In genomic region chr11:122732342-122733300, GRCh38 we compare ENCODE assay signal across 15 cellular contexts.
DNase-seq lines count a peak whose midpoint lies in the region; TF ChIP-seq lines count a peak whose summit lies in the region.
"Had no signal": no experiment of that assay in that cellular context is flagged by ENCODE, and none has a peak within 500 bp of the region (broad histone marks: within the 10 kb centered on the region; RNA-seq: fewer than 3 reads in every experiment).

No MANE protein-coding gene starts in this region.

- H2AK5ac ChIP-seq in trophoblast cell (ENCODE audit: low read length): peak overlapping the region; percentile 72

- no peaks in the 10 kb centered on the region for H3K9me3 Mint-ChIP-seq in Caco-2 (ENCODE audit: unreplicated experiment)
- H3K9me3 Mint-ChIP-seq in mesothelial cell of epicardium: no peaks in the 10 kb centered on the region

- peak overlapping the region; percentile 92 for H2BK12ac ChIP-seq in trophoblast cell (ENCODE audit: low read length)

- intact Hi-C loops in Caco-2 (cut with micrococcal nuclease; ENCODE audit: unreplicated experiment): loop anchor here (1.0 to 5.0 kb wide), 4 partner anchors 26 to 90 kb away; partner anchors contain the start of gene UBASH3B

- H3K4me1 Mint-ChIP-seq in Caco-2 (ENCODE audit: low read depth, unreplicated experiment) (peaks cover 36% of the 10 kb centered on the region), mesothelial cell of epicardium (peaks cover 19% of the 10 kb centered on the region)

- H3K4me1 ChIP-seq in Caco-2 (peaks cover 39% of the 10 kb centered on the region), hepatocyte (ENCODE audit: insufficient read depth) (peaks cover 19% of the 10 kb centered on the region), trophoblast cell (ENCODE audit: control insufficient read depth in 1 of 2, insufficient read depth in 2 of 2, low read length in 2 of 2) (peaks cover 20 to 25% of the 10 kb centered on the region in 2 experiments)
- H3K4me1 ChIP-seq: ascending aorta, uterus had no signal

- H3K27ac ChIP-seq in hepatocyte (peak overlapping the region; percentile 34), trophoblast cell (ENCODE audit: low read depth, low read length) (peak overlapping the region; percentile 98)
- H3K27ac ChIP-seq: ascending aorta, uterus had no signal

- H3K27me3 Mint-ChIP-seq in Caco-2 (ENCODE audit: insufficient read depth, unreplicated experiment) (no peaks in the 10 kb centered on the region), mesothelial cell of epicardium (ENCODE audit: low read depth) (no peaks in the 10 kb centered on the region)

- H3K14ac ChIP-seq in trophoblast cell (ENCODE audit: low read length): peak overlapping the region; percentile 89

- H3K79me2 ChIP-seq in hepatocyte (no peaks in the 10 kb centered on the region), trophoblast cell (ENCODE audit: control insufficient read depth, insufficient read depth, low read length, poor library complexity) (peaks cover 2% of the 10 kb centered on the region)

- no peak overlapping the region for H3K23ac ChIP-seq in trophoblast cell (ENCODE audit: low read length)

- H3K4ac ChIP-seq in trophoblast cell (ENCODE audit: low read depth, low read length): peak overlapping the region; percentile 84

- H3K36me3 ChIP-seq in Caco-2 (ENCODE audit: control insufficient read depth, insufficient read depth, low read length) (no peaks in the 10 kb centered on the region), hepatocyte (replicated peaks; ENCODE audit: insufficient read depth, low read depth) (no peaks in the 10 kb centered on the region), trophoblast cell (ENCODE audit: control insufficient read depth in 1 of 2, insufficient read depth in 2 of 2, low read length in 2 of 2) (peaks cover 4 to 5% of the 10 kb centered on the region in 2 experiments)
- H3K36me3 ChIP-seq: ascending aorta, uterus had no signal

- H3K36me3 Mint-ChIP-seq in Caco-2 (ENCODE audit: insufficient read depth, unreplicated experiment): no peaks in the 10 kb centered on the region
- no peaks in the 10 kb centered on the region for H3K36me3 Mint-ChIP-seq in mesothelial cell of epicardium

- peak overlapping the region; percentile 80 for H4K91ac ChIP-seq in trophoblast cell (ENCODE audit: low read depth, low read length)

- H3K4me3 ChIP-seq in Caco-2 (ENCODE audit: low read depth, low read length): no peak overlapping the region
- no peak overlapping the region for H3K4me3 ChIP-seq in hepatocyte
- no peak overlapping the region for H3K4me3 ChIP-seq in trophoblast cell (ENCODE audit: low read depth, low read length)
- H3K4me3 ChIP-seq: ascending aorta, GM12878, uterus had no signal

- H3K79me1 ChIP-seq in trophoblast cell (ENCODE audit: low read length): peaks cover 20% of the 10 kb centered on the region

- no peaks in the 10 kb centered on the region for H3K27me3 ChIP-seq in Caco-2 (replicated peaks; ENCODE audit: control insufficient read depth, insufficient read depth, low read length)
- H3K27me3 ChIP-seq in hepatocyte: no peaks in the 10 kb centered on the region
- no peaks in the 10 kb centered on the region for H3K27me3 ChIP-seq in trophoblast cell (ENCODE audit: insufficient read depth, low read length)
- H3K27me3 ChIP-seq: ascending aorta, uterus had no signal

- DNase-seq in Caco-2 (peak in 1 of 2 experiments; percentile 39), hepatocyte (ENCODE audit: low spot score) (no peak), trophoblast cell (peak; percentile 77 to 94), HK-2 (ENCODE audit: unreplicated experiment) (no peak), mesothelial cell of epicardium (ENCODE audit: low spot score in 2 of 2, unreplicated experiment in 2 of 2) (no peak)
- no peak for DNase-seq in activated CD4-positive, CD25-positive, alpha-beta regulatory T cell treated with anti-CD3 and anti-CD28 coated beads, Interleukin-2, amount 50 U/mL, for 72 hours
- DNase-seq in stimulated activated CD4-positive, alpha-beta T cell treated with anti-CD3 and anti-CD28 coated beads, Interleukin-4, amount 100 ng/mL, for 24 hours: no peak
- DNase-seq: activated naive CD4-positive, alpha-beta T cell treated with Interleukin-2 at 50 U/mL for 16 hours; activated T-cell treated with anti-CD3 and anti-CD28 coated beads for 4 hours; hippocampal formation; NCI-H1436 treated with DMSO at 0.1 percent for 48 hours; uterus had no signal

- H3K4me2 ChIP-seq in hepatocyte: no peak overlapping the region
- H3K4me2 ChIP-seq in trophoblast cell (ENCODE audit: low read length): no peak overlapping the region

- H3K18ac ChIP-seq in trophoblast cell (ENCODE audit: low read length): peak overlapping the region; percentile 94

- TF ChIP-seq CTCF in Caco-2 (IDR thresholded peaks at IDR 0.05; ENCODE audit: insufficient read depth in 1 of 2, low read depth in 1 of 2, low read length in 1 of 2, severe bottlenecking in 1 of 2, unreplicated experiment in 1 of 2): no peak
- no peak for TF ChIP-seq CTCF in hepatocyte (IDR thresholded peaks at IDR 0.05; ENCODE audit: poor library complexity)
- TF ChIP-seq CTCF in mesothelial cell of epicardium (IDR thresholded peaks at IDR 0.05; ENCODE audit: unreplicated experiment): no peak

- POLR2A ChIA-PET in Caco-2 (lab: Charles Lee): no interaction called here

- H3K27ac Mint-ChIP-seq in Caco-2 (ENCODE audit: unreplicated experiment) (peak overlapping the region; percentile 60), mesothelial cell of epicardium (no peak overlapping the region)

- H4K12ac ChIP-seq in trophoblast cell (ENCODE audit: low read depth, low read length): peak overlapping the region; percentile 49

- H2AFZ ChIP-seq in hepatocyte: no peak overlapping the region
- H2AFZ ChIP-seq in trophoblast cell (ENCODE audit: insufficient read depth, low read length, poor library complexity): no peak overlapping the region

- peak overlapping the region; percentile 84 for H4K8ac ChIP-seq in trophoblast cell (ENCODE audit: low read depth, low read length)

- H3K9ac ChIP-seq in trophoblast cell (ENCODE audit: low read length): no peak overlapping the region

- peak overlapping the region; percentile 81 for H2BK120ac ChIP-seq in trophoblast cell (ENCODE audit: insufficient read depth, low read length, poor library complexity)

- no peaks in the 10 kb centered on the region for H3K9me2 ChIP-seq in hepatocyte (replicated peaks; ENCODE audit: insufficient read depth)

- H4K20me1 ChIP-seq in hepatocyte (ENCODE audit: insufficient read depth, poor library complexity, severe bottlenecking): no peaks in the 10 kb centered on the region

- H3K4me3 Mint-ChIP-seq in Caco-2 (ENCODE audit: unreplicated experiment) (peak overlapping the region; percentile 26), mesothelial cell of epicardium (no peak overlapping the region)

- WGBS in hepatocyte (ENCODE audit: low lambda C conversion rate, missing lambda C conversion rate): 38% methylated on average over 8 of the region's 8 CpGs
- 100% methylated on average over 1 of the region's 8 CpGs for WGBS in trophoblast cell (ENCODE audit: extremely low coverage, insufficient coverage, insufficient read length)

- CTCF ChIA-PET in Caco-2 (lab: Charles Lee): interaction anchor here (0.7 kb wide), 1 partner anchor 22 kb away, joined by 4 read pairs; no protein-coding TSS in a partner anchor

- peak overlapping the region; percentile 98 for H2BK5ac ChIP-seq in trophoblast cell (ENCODE audit: low read depth, low read length, poor library complexity)

- no peaks in the 10 kb centered on the region for H3K9me3 ChIP-seq in Caco-2
- H3K9me3 ChIP-seq in hepatocyte (ENCODE audit: low read depth): no peaks in the 10 kb centered on the region
- no peaks in the 10 kb centered on the region for H3K9me3 ChIP-seq in trophoblast cell (ENCODE audit: insufficient read depth, low read depth, low read length)
- H3K9me3 ChIP-seq: ascending aorta, uterus had no signal

- no TSS peak for BruUV-seq in Caco-2 (replicated peaks; lab: Mats Ljungman, UMichigan)

TF ChIP-seq in PFSK-1, 5 proteins besides CTCF, POLR2A, EP300 and RAD21:
- peak; percentile 74; the same call in 1 of the 2 replicates for TF ChIP-seq SIN3A (IDR thresholded peaks at IDR 0.05; ENCODE audit: borderline replicate concordance, insufficient read depth, low read length)
- TF ChIP-seq POLR2AphosphoS5 (IDR thresholded peaks at IDR 0.05; ENCODE audit: low read depth, low read length): no peak

Comparison
In these comparisons a context has a peak if more than half of its experiments do, and no peak if none do; other contexts are left out.
1. DNase-seq: peak in trophoblast cell (2 of 2); none in hepatocyte (single experiment), HK-2 (single experiment), activated CD4-positive, CD25-positive, alpha-beta regulatory T cell treated with anti-CD3 and anti-CD28 coated beads, Interleukin-2, amount 50 U/mL, for 72 hours (single experiment), stimulated activated CD4-positive, alpha-beta T cell treated with anti-CD3 and anti-CD28 coated beads, Interleukin-4, amount 100 ng/mL, for 24 hours (single experiment) and mesothelial cell of epicardium (0 of 2).